In the genomic region with DNA sequence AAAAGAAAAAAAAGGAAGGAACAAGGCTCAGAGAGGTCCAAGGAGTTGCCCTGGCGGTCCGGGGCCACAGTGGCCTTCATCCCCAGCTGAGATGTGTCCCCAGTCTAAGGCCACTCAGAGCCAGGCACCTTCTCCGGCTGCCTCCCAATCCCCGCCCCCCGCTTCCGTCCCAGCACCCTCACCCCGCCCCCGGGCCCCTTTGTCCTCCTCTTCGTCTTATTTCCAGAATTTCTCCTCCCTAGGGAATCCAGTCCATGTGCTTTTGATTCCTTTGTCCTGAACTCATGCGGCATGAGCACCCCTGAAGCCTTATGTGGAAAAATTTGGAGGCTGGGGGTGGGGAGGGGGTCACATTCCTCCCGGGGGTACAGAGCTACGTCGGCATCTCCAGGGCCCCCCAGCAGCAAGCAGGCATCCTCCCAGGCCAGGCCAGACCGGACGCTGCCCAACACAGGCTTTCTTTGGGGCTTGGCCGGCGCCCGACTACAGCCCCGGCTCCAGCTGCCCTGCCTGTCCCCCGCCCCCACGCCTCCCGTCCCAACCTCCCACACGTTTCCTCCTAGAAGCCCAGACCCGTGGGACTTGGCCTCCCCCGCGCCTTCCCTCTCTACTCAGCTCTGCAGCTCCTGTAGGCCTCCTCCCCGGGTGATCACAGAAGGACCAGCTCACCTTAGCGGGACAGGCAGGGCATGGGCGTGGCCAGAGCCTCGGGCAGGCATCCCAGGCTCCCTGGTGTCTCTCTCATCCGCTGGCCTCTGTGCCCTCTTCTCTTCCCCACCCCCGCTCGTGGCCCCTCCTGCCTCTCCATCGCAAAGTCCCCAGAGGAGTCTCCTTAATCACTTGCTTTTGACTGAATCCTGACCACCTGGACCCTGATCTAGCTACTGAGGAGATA, we compare ENCODE assay signal across 8 cellular contexts. TPM values are rescaled to one million over a fixed set of nuclear protein-coding genes. Genes with fewer than 3 reads are reported as not detected.
DNase-seq lines count a peak whose midpoint lies in the region; ATAC-seq, FAIRE-seq and TF ChIP-seq lines count a peak whose summit lies in the region.

No MANE protein-coding gene starts in this region.

- no peak for TF ChIP-seq CTCF in astrocyte (IDR thresholded peaks at IDR 0.05; ENCODE audit: insufficient read depth, low read depth, low read length)

- peaks cover 6% of the 10 kb centered on the region for H3K4me1 Mint-ChIP-seq in astrocyte (ENCODE audit: low read depth, unreplicated experiment)

- H3K36me3 ChIP-seq in astrocyte (ENCODE audit: insufficient read depth, low read length) (no peaks in the 10 kb centered on the region), iPS-15b (ENCODE audit: control insufficient read depth, insufficient read depth, low read length) (no peaks in the 10 kb centered on the region), skeletal muscle satellite cell (ENCODE audit: insufficient read depth, low read length) (no peaks in the 10 kb centered on the region)

- DNase-seq in NCI-H526 (lab: John Stamatoyannopoulos, UW) (peak; percentile 5 to 59), NCI-H526 treated with DMSO at 0.1 percent for 48 hours (lab: John Stamatoyannopoulos, UW) (no peak), RKO (ENCODE audit: low spot score) (peak; percentile 52), astrocyte (ENCODE audit: low read depth) (peak; percentile 48)

- H3K27me3 Mint-ChIP-seq in astrocyte (ENCODE audit: low read depth, unreplicated experiment), result no peaks in the 10 kb centered on the region

- no peak for FAIRE-seq in astrocyte (lab: Jason Lieb, UNC)

- peak overlapping the region; percentile 87 for H2AFZ ChIP-seq in astrocyte (ENCODE audit: low read depth, low read length)

- H3K4me3 ChIP-seq in astrocyte (ENCODE audit: insufficient read depth, low read depth, low read length) (peak overlapping the region; percentile 28), iPS-15b (ENCODE audit: low read depth, low read length) (peak overlapping the region; percentile 42), skeletal muscle satellite cell (ENCODE audit: low read length) (peak overlapping the region; percentile 40)

- H3K36me3 Mint-ChIP-seq in astrocyte (ENCODE audit: low read depth, unreplicated experiment), result peaks cover 3% of the 10 kb centered on the region

- peak overlapping the region; percentile 95 for H3K27ac Mint-ChIP-seq in astrocyte (ENCODE audit: unreplicated experiment)

- H3K79me2 ChIP-seq in astrocyte (ENCODE audit: insufficient read depth, low read length), result no peaks in the 10 kb centered on the region

- H3K27ac ChIP-seq in astrocyte (ENCODE audit: low read depth, low read length), result peak overlapping the region; percentile 33

- peak overlapping the region; percentile 60 for H3K4me3 Mint-ChIP-seq in astrocyte (ENCODE audit: unreplicated experiment)

- H3K4me2 ChIP-seq in astrocyte (ENCODE audit: low read length) (peak overlapping the region; percentile 83), skeletal muscle satellite cell (ENCODE audit: low read length) (peak overlapping the region; percentile 70)

- peaks cover 3% of the 10 kb centered on the region for H3K9me3 Mint-ChIP-seq in astrocyte (ENCODE audit: unreplicated experiment)

- H4K20me1 ChIP-seq in astrocyte (ENCODE audit: insufficient read depth, low read length), result no peaks in the 10 kb centered on the region

- no peaks in the 10 kb centered on the region for H3K27me3 ChIP-seq in astrocyte (ENCODE audit: insufficient read depth, low read length)
- no peaks in the 10 kb centered on the region for H3K27me3 ChIP-seq in iPS-15b (ENCODE audit: control insufficient read depth, insufficient read depth, low read length)
- no peaks in the 10 kb centered on the region for H3K27me3 ChIP-seq in skeletal muscle satellite cell (ENCODE audit: control insufficient read depth, insufficient read depth, low read length)

- H3K4me1 ChIP-seq in astrocyte (ENCODE audit: insufficient read depth, low read length) (peaks cover 8% of the 10 kb centered on the region), iPS-15b (ENCODE audit: control insufficient read depth, insufficient read depth, low read length) (peaks cover 2% of the 10 kb centered on the region), skeletal muscle satellite cell (ENCODE audit: control insufficient read depth, insufficient read depth, low read length) (peaks cover 8% of the 10 kb centered on the region)

- H3K9ac ChIP-seq in astrocyte (ENCODE audit: low read length) (peak overlapping the region; percentile 61), iPS-15b (ENCODE audit: low read depth, low read length) (peak overlapping the region; percentile 65), skeletal muscle satellite cell (ENCODE audit: low read depth, low read length) (peak overlapping the region; percentile 34)

- no peaks in the 10 kb centered on the region for H3K9me3 ChIP-seq in astrocyte (ENCODE audit: insufficient read depth, low read depth, low read length)
- H3K9me3 ChIP-seq in iPS-15b (ENCODE audit: control insufficient read depth, insufficient read depth, low read length), result no peaks in the 10 kb centered on the region
- H3K9me3 ChIP-seq in skeletal muscle satellite cell (replicated peaks; ENCODE audit: low read length), result no peaks in the 10 kb centered on the region

- ATAC-seq in HG03565 (IDR thresholded peaks at IDR 0.05; ENCODE audit: unreplicated experiment), result no peak
- no peak for ATAC-seq in HG02970 (IDR thresholded peaks at IDR 0.05; ENCODE audit: low FRiP score, unreplicated experiment)

RNA-seq across cellular contexts. Expression of gene ADGRE5, which starts 17.8 kb away (rescaled TPM):
- total RNA-seq in astrocyte, result 8.2 and 9.2 TPM in 2 replicates
- 41.7 and 48.4 TPM in 2 replicates for total RNA-seq in skeletal muscle satellite cell (2012; rRNA removed)

RNA-seq across cellular contexts. Expression of gene DDX39A, which starts 55.7 kb away (rescaled TPM):
- 44.2 and 54.9 TPM in 2 replicates for total RNA-seq in astrocyte
- total RNA-seq in skeletal muscle satellite cell (2012; rRNA removed), result 73.3 and 93.3 TPM in 2 replicates
